16 cellular contexts compared by ENCODE assay signal in the genomic region with DNA sequence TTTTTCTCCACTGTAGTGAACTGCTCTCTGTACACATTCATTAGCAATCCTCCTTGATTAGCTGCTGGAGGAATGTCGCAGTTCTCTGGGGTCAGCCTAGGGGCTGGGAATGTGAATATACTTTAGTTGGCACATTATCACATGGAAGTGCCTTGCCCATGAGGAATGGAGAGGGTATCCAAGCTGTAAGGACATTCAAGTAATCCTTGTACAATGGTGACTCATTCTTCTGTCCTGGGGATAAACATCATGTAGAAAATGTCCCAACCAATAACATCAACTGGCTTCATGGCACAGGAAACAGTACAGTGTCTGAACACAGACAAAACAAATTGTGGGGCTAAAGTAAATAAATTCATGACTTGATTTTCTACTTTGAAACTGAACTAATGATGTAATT.
"Had no signal": no experiment of that assay in that cellular context is flagged by ENCODE, and none has a peak within 500 bp of the region (broad histone marks: within the 10 kb centered on the region; RNA-seq: fewer than 3 reads in every experiment).

No MANE protein-coding gene starts in this region.

- H3K27ac ChIP-seq: breast epithelium, esophagus muscularis mucosa, gastroesophageal sphincter, ovary, skin epidermis, tibial artery, uterus had no signal

- H3K4me1 ChIP-seq: breast epithelium, gastroesophageal sphincter, tibial artery, uterus had no signal

- H3K4me3 ChIP-seq: breast epithelium, esophagus muscularis mucosa, gastroesophageal sphincter, ovary, skin epidermis, tibial artery, uterus had no signal

- ATAC-seq: activated CD8-positive, alpha-beta memory T cell treated with anti-CD3 and anti-CD28 coated beads, Interleukin-2, amount 10 ng/mL, durations not matched to agents 7 days and 5 days; activated naive CD4-positive, alpha-beta T cell treated with anti-CD3 and anti-CD28 coated beads, Interleukin-2, amount 50 U/mL, for 72 hours; activated T-cell treated with anti-CD3 and anti-CD28 coated beads, Interleukin-2, amount 50 U/mL, for 4 hours; gastroesophageal sphincter; left ventricle myocardium superior had no signal

- DNase-seq: activated CD4-positive, alpha-beta T cell treated with anti-CD3 and anti-CD28 coated beads for 1 hour; activated CD4-positive, alpha-beta T cell treated with anti-CD3 and anti-CD28 coated beads, Interleukin-2, amount 50 U/mL, for 48 hours; activated CD8-positive, alpha-beta memory T cell treated with anti-CD3 and anti-CD28 coated beads, Interleukin-2, amount 10 ng/mL, durations not matched to agents 7 days and 5 days; activated effector memory CD4-positive, alpha-beta T cell treated with anti-CD3 and anti-CD28 coated beads, Interleukin-2, amount 50 U/mL, for 16 hours; activated T-cell treated with anti-CD3 and anti-CD28 coated beads, Interleukin-2, amount 50 U/mL, for 4 hours; endodermal cell; kidney; left ventricle myocardium superior; ovary; tibial artery; uterus had no signal

- H3K27me3 ChIP-seq: esophagus muscularis mucosa, gastroesophageal sphincter, ovary, tibial artery, uterus had no signal

- H3K9me3 ChIP-seq: breast epithelium, esophagus muscularis mucosa, gastroesophageal sphincter, ovary, tibial artery, uterus had no signal

- H3K36me3 ChIP-seq: breast epithelium, esophagus muscularis mucosa, gastroesophageal sphincter, ovary, tibial artery, uterus had no signal
